11 cellular contexts compared by ENCODE assay signal in genomic region chr12:16609140-16609539, GRCh38. TPM values are rescaled to one million over a fixed set of nuclear protein-coding genes. Genes with fewer than 3 reads are reported as not detected.
DNase-seq lines count a peak whose midpoint lies in the region; ATAC-seq and TF ChIP-seq lines count a peak whose summit lies in the region.
"Had no signal": no experiment of that assay in that cellular context is flagged by ENCODE, and none has a peak within 500 bp of the region (broad histone marks: within the 10 kb centered on the region; RNA-seq: fewer than 3 reads in every experiment).

No MANE protein-coding gene starts in this region.

- no peak overlapping the region for H4K91ac ChIP-seq in mesenchymal stem cell (ENCODE audit: low read length)

- H3K27ac ChIP-seq in SK-N-SH (ENCODE audit: low read depth in 2 of 2, low read length in 1 of 2) (no peak overlapping the region), mesenchymal stem cell (ENCODE audit: low read length, poor library complexity, severe bottlenecking) (no peak overlapping the region)
- H3K27ac ChIP-seq: BLaER1 had no signal

- no peak overlapping the region for H3K27ac Mint-ChIP-seq in type B pancreatic cell
- H3K27ac Mint-ChIP-seq: T-cell had no signal

- CTCF ChIA-PET in SK-N-SH (lab: Yijun Ruan, JAX), result no interaction called here

- no peak overlapping the region for H2AK5ac ChIP-seq in mesenchymal stem cell (ENCODE audit: low read length, severe bottlenecking)

- H3K79me1 ChIP-seq in mesenchymal stem cell (replicated peaks; ENCODE audit: low read length, poor library complexity, severe bottlenecking), result no peaks in the 10 kb centered on the region

- H3K4me2 ChIP-seq in SK-N-SH (peak overlapping the region; percentile 42; the same call in 1 of the 2 replicates), mesenchymal stem cell (ENCODE audit: low read length, poor library complexity, severe bottlenecking) (peak overlapping the region; percentile 71)
- H3K4me2 ChIP-seq: BLaER1 had no signal

- H3K9me3 Mint-ChIP-seq in type B pancreatic cell, result no peaks in the 10 kb centered on the region

- no peak overlapping the region for H4K8ac ChIP-seq in mesenchymal stem cell (ENCODE audit: low read length)

- no peak overlapping the region for H3K14ac ChIP-seq in mesenchymal stem cell (ENCODE audit: low read length in 2 of 2)

- no peak overlapping the region for H2BK15ac ChIP-seq in mesenchymal stem cell (ENCODE audit: low read depth, poor library complexity, severe bottlenecking)

- peak overlapping the region; percentile 67 for H3K4me3 Mint-ChIP-seq in type B pancreatic cell
- H3K4me3 Mint-ChIP-seq: T-cell had no signal

- no peak for DNase-seq in SK-N-SH
- DNase-seq in astrocyte of the cerebellum (ENCODE audit: low read depth), result no peak
- DNase-seq in mesenchymal stem cell, result no peak
- DNase-seq in type B pancreatic cell (ENCODE audit: extremely low spot score, unreplicated experiment), result no peak
- DNase-seq: stimulated activated naive CD4-positive, alpha-beta T cell; T-cell had no signal

- ATAC-seq in SK-N-SH treated with all-trans-retinoic acid at 6 μM for 48 hours (no peak), HG03045 (IDR thresholded peaks at IDR 0.05; ENCODE audit: unreplicated experiment) (no peak), HG02884 (IDR thresholded peaks at IDR 0.05; ENCODE audit: unreplicated experiment) (no peak), HG03520 (IDR thresholded peaks at IDR 0.05; ENCODE audit: unreplicated experiment) (no peak)
- ATAC-seq: T-cell had no signal

- in situ Hi-C loops in astrocyte of the cerebellum (cut with HindIII; ENCODE audit: low sequenced_read_pairs), result no loop called here

- no peak for TF ChIP-seq EP300 in SK-N-SH (IDR thresholded peaks at IDR 0.05; ENCODE audit: borderline replicate concordance in 1 of 2, low read depth in 1 of 2, low read length in 1 of 2)

- TF ChIP-seq CTCF in SK-N-SH (IDR thresholded peaks at IDR 0.05) (no peak), astrocyte of the cerebellum (IDR thresholded peaks at IDR 0.05; ENCODE audit: low read depth, low read length, missing control alignments) (no peak), type B pancreatic cell (conservative IDR thresholded peaks at IDR 0.05) (no peak)

- H2AFZ ChIP-seq in SK-N-SH (ENCODE audit: low read depth), result no peak overlapping the region
- no peak overlapping the region for H2AFZ ChIP-seq in mesenchymal stem cell (ENCODE audit: low read depth, low read length)

- peaks cover 83% of the 10 kb centered on the region for H3K27me3 Mint-ChIP-seq in type B pancreatic cell

- POLR2A ChIA-PET in SK-N-SH (lab: Yijun Ruan, JAX), result no interaction called here

- H3K4ac ChIP-seq in mesenchymal stem cell (ENCODE audit: low read depth in 1 of 2, low read length in 2 of 2), result no peak overlapping the region

- H3K9me3 ChIP-seq in SK-N-SH, result no peaks in the 10 kb centered on the region
- H3K9me3 ChIP-seq in mesenchymal stem cell (ENCODE audit: control insufficient read depth, low read length), result no peaks in the 10 kb centered on the region

- H3K9me2 ChIP-seq in SK-N-SH, result no peaks in the 10 kb centered on the region

- H4K20me1 ChIP-seq in SK-N-SH (ENCODE audit: insufficient read depth), result no peaks in the 10 kb centered on the region
- H4K20me1 ChIP-seq: BLaER1 had no signal

- H3K79me2 ChIP-seq in SK-N-SH (ENCODE audit: insufficient read depth), result no peaks in the 10 kb centered on the region

- no peak overlapping the region for H3K18ac ChIP-seq in mesenchymal stem cell (ENCODE audit: low read depth in 1 of 2, low read length in 2 of 2)

- no peak overlapping the region for H2BK5ac ChIP-seq in mesenchymal stem cell (ENCODE audit: low read depth, low read length, poor library complexity, severe bottlenecking)

- no peak overlapping the region for H2BK12ac ChIP-seq in mesenchymal stem cell (ENCODE audit: low read length in 2 of 2)

- no peaks in the 10 kb centered on the region for H3F3A ChIP-seq in SK-N-SH (replicated peaks; ENCODE audit: insufficient read depth)

- H3K27me3 ChIP-seq in SK-N-SH (ENCODE audit: insufficient read depth) (no peaks in the 10 kb centered on the region; the same call in 1 of the 2 replicates), mesenchymal stem cell (ENCODE audit: control insufficient read depth in 1 of 2, insufficient read depth in 1 of 2, low read length in 2 of 2) (peaks cover 0 to 8% of the 10 kb centered on the region in 2 experiments)

- 16% methylated on average over 7 of the region's 7 CpGs for WGBS in SK-N-SH (ENCODE audit: low lambda C conversion rate)
- WGBS in mesenchymal stem cell, result 17% methylated on average over 7 of the region's 7 CpGs

- peaks cover 18% of the 10 kb centered on the region for H3K4me1 Mint-ChIP-seq in type B pancreatic cell (ENCODE audit: unreplicated experiment)

- no peak overlapping the region for H2BK120ac ChIP-seq in mesenchymal stem cell (ENCODE audit: low read depth, low read length)

- H3K9ac ChIP-seq in SK-N-SH, result no peak overlapping the region
- peak overlapping the region; percentile 63 for H3K9ac ChIP-seq in mesenchymal stem cell (ENCODE audit: low read length)
- H3K9ac ChIP-seq: BLaER1 had no signal

- peaks cover 0 to 29% of the 10 kb centered on the region in 2 experiments; a peak in 3 of 4 replicates for H3K4me1 ChIP-seq in SK-N-SH (ENCODE audit: control insufficient read depth in 1 of 2, insufficient read depth in 2 of 2, low read depth in 1 of 2, low read length in 1 of 2)
- peaks cover 5% of the 10 kb centered on the region for H3K4me1 ChIP-seq in mesenchymal stem cell (ENCODE audit: control insufficient read depth, insufficient read depth, low read depth, low read length)
- H3K4me1 ChIP-seq: BLaER1 had no signal

- H3K36me3 Mint-ChIP-seq in type B pancreatic cell, result no peaks in the 10 kb centered on the region
- H3K36me3 Mint-ChIP-seq: T-cell had no signal

- H3K4me3 ChIP-seq in SK-N-SH (ENCODE audit: low read depth in 2 of 2, low read length in 1 of 2), result peak overlapping the region; percentile 26 to 27; a peak in 2 of 4 replicates
- peak overlapping the region; percentile 23 for H3K4me3 ChIP-seq in astrocyte of the cerebellum (ENCODE audit: low read depth, low read length)
- peak overlapping the region in 1 of 2 experiments; percentile 73 for H3K4me3 ChIP-seq in mesenchymal stem cell (ENCODE audit: insufficient read depth in 1 of 2, low read depth in 1 of 2, low read length in 2 of 2)
- H3K4me3 ChIP-seq: BLaER1 had no signal

- no peak for TF ChIP-seq RAD21 in SK-N-SH (IDR thresholded peaks at IDR 0.05; ENCODE audit: low read length)

- no peaks in the 10 kb centered on the region for H3K36me3 ChIP-seq in SK-N-SH (replicated peaks in 1 of 2; ENCODE audit: control insufficient read depth in 1 of 2, insufficient read depth in 2 of 2, low read length in 1 of 2)
- no peaks in the 10 kb centered on the region for H3K36me3 ChIP-seq in mesenchymal stem cell (ENCODE audit: control insufficient read depth in 1 of 2, insufficient read depth in 2 of 2, low read depth in 1 of 2, low read length in 2 of 2)
- H3K36me3 ChIP-seq: BLaER1 had no signal

- no peak overlapping the region for H3K23ac ChIP-seq in mesenchymal stem cell (ENCODE audit: low read length in 2 of 2)

TF ChIP-seq in SK-N-SH, 30 proteins besides CTCF, POLR2A, EP300 and RAD21 (continues in another document):
- TF ChIP-seq NFIC (IDR thresholded peaks at IDR 0.05; ENCODE audit: borderline replicate concordance) (no peak), FOXJ3 (CRISPR knock-in tag; IDR thresholded peaks at IDR 0.05) (no peak), GABPA (IDR thresholded peaks at IDR 0.05; ENCODE audit: low read depth) (no peak), SIN3A (IDR thresholded peaks at IDR 0.05; ENCODE audit: borderline replicate concordance, low read depth, low read length) (no peak), FOXM1 (IDR thresholded peaks at IDR 0.05; ENCODE audit: low read depth) (no peak)
- TF ChIP-seq, protein P1, sequence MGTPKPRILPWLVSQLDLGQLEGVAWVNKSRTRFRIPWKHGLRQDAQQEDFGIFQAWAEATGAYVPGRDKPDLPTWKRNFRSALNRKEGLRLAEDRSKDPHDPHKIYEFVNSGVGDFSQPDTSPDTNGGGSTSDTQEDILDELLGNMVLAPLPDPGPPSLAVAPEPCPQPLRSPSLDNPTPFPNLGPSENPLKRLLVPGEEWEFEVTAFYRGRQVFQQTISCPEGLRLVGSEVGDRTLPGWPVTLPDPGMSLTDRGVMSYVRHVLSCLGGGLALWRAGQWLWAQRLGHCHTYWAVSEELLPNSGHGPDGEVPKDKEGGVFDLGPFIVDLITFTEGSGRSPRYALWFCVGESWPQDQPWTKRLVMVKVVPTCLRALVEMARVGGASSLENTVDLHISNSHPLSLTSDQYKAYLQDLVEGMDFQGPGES (IDR thresholded peaks at IDR 0.05; ENCODE audit: low read depth, low read length), result no peak
- TF ChIP-seq, protein P2, sequence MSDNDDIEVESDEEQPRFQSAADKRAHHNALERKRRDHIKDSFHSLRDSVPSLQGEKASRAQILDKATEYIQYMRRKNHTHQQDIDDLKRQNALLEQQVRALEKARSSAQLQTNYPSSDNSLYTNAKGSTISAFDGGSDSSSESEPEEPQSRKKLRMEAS (IDR thresholded peaks at IDR 0.05; ENCODE audit: low read depth), result no peak

TF ChIP-seq in SK-N-SH treated with all-trans-retinoic acid at 6 μM for 48 hours, 23 proteins besides CTCF, POLR2A, EP300 and RAD21 (continues in another document):
- TF ChIP-seq GLIS3 (CRISPR knock-in tag; IDR thresholded peaks at IDR 0.05) (no peak), ESRRG (CRISPR knock-in tag; IDR thresholded peaks at IDR 0.05) (no peak), PPARA (CRISPR knock-in tag; IDR thresholded peaks at IDR 0.05; ENCODE audit: borderline replicate concordance) (no peak), ZNF8 (CRISPR knock-in tag; IDR thresholded peaks at IDR 0.05) (no peak), CSRNP3 (CRISPR knock-in tag; IDR thresholded peaks at IDR 0.05) (no peak), TOX (CRISPR knock-in tag; IDR thresholded peaks at IDR 0.05; ENCODE audit: borderline replicate concordance) (no peak), ZC3H10 (CRISPR knock-in tag; IDR thresholded peaks at IDR 0.05) (no peak), RARB (CRISPR knock-in tag; IDR thresholded peaks at IDR 0.05) (no peak)

RNA-seq across cellular contexts. Expression of gene LMO3, which starts 3.2 kb away (rescaled TPM):
- not detected in 2 replicates for polyA plus RNA-seq in SK-N-SH (2012; rRNA removed)
- polyA plus RNA-seq in SK-N-SH (2012; cell fraction: cytosol; rRNA removed), result 0.21 and 0.26 TPM in 2 replicates
- 0.01 and 0.04 TPM in 2 replicates for polyA plus RNA-seq in SK-N-SH (2012; cell fraction: nucleus; rRNA removed)
- polyA plus RNA-seq in mesenchymal stem cell (2013, experiment 1 of 2), result 0.03 TPM
- 0.03 TPM for polyA plus RNA-seq in mesenchymal stem cell (2013, experiment 2 of 2)
- 4.1 and 4.4 TPM in 2 replicates for total RNA-seq in type B pancreatic cell (ENCODE audit: low replicate concordance)
